Comparison of ENCODE assay signal across 31 cellular contexts in genomic region chr6:154582696-154583095, GRCh38.
"Had no signal": no experiment of that assay in that cellular context is flagged by ENCODE, and none has a peak within 500 bp of the region (broad histone marks: within the 10 kb centered on the region; RNA-seq: fewer than 3 reads in every experiment).

No MANE protein-coding gene starts in this region.

- H3K4me3 ChIP-seq: adrenal gland, body of pancreas, colonic mucosa, esophagus squamous epithelium had no signal

- H3K27ac Mint-ChIP-seq: activated CD8-positive, alpha-beta T cell treated with anti-CD3 and anti-CD28 coated beads for 36 hours; activated naive CD4-positive, alpha-beta T cell treated with anti-CD3 and anti-CD28 coated beads for 36 hours; activated naive CD4-positive, alpha-beta T cell treated with anti-CD3 and anti-CD28 coated beads, Interleukin-2, amount 50 U/mL, for 24 hours; activated naive CD8-positive, alpha-beta T cell treated with anti-CD3 and anti-CD28 coated beads for 36 hours; activated naive CD8-positive, alpha-beta T cell treated with anti-CD3 and anti-CD28 coated beads, Interleukin-2, amount 50 U/mL, for 24 hours; activated T-helper 1 cell treated with anti-CD3 and anti-CD28 coated beads, Interleukin-12 subunit alpha, Interleukin-12 subunit beta, Interleukin-2, Interleukin-4 antibody, amounts not matched to agents 30 ng/mL and 10 ng/mL and 1 ng/mL, durations not matched to agents 14 hours and 24 hours and 36 hours; activated T-helper 2 cell treated with anti-CD3 and anti-CD28 coated beads, Interferon-gamma antibody, Interleukin-2, Interleukin-4, amounts not matched to agents 10 μg/mL and 5 μg/mL and 100 μg/mL, durations not matched to agents 14 hours and 24 hours and 36 hours; WTC11 had no signal

- H3K4me3 Mint-ChIP-seq: activated CD8-positive, alpha-beta T cell treated with anti-CD3 and anti-CD28 coated beads for 36 hours; activated naive CD4-positive, alpha-beta T cell treated with anti-CD3 and anti-CD28 coated beads for 36 hours; activated naive CD4-positive, alpha-beta T cell treated with anti-CD3 and anti-CD28 coated beads, Interleukin-2, amount 50 U/mL, for 24 hours; activated naive CD8-positive, alpha-beta T cell treated with anti-CD3 and anti-CD28 coated beads for 36 hours; activated naive CD8-positive, alpha-beta T cell treated with anti-CD3 and anti-CD28 coated beads, Interleukin-2, amount 50 U/mL, for 24 hours; activated T-helper 1 cell treated with anti-CD3 and anti-CD28 coated beads, Interleukin-12 subunit alpha, Interleukin-12 subunit beta, Interleukin-2, Interleukin-4 antibody, amounts not matched to agents 30 ng/mL and 10 ng/mL and 1 ng/mL, durations not matched to agents 14 hours and 24 hours and 36 hours; WTC11 had no signal

- H3K9me3 ChIP-seq: body of pancreas, colonic mucosa, esophagus squamous epithelium had no signal

- FAIRE-seq: endometrium, endothelial cell of umbilical vein had no signal

- H3K36me3 ChIP-seq: adrenal gland, colonic mucosa, esophagus squamous epithelium had no signal

- H3K4me1 ChIP-seq: body of pancreas, colonic mucosa had no signal

- ATAC-seq: activated CD8-positive, alpha-beta T cell treated with anti-CD3 and anti-CD28 coated beads for 36 hours; activated naive CD8-positive, alpha-beta T cell treated with anti-CD3 and anti-CD28 coated beads, Interleukin-2, amount 50 U/mL, for 24 hours; body of pancreas; WTC11 had no signal

- H3K27me3 Mint-ChIP-seq: activated CD8-positive, alpha-beta T cell treated with anti-CD3 and anti-CD28 coated beads for 36 hours; activated naive CD4-positive, alpha-beta T cell treated with anti-CD3 and anti-CD28 coated beads, Interleukin-2, amount 50 U/mL, for 24 hours had no signal

- H3K36me3 Mint-ChIP-seq: activated naive CD4-positive, alpha-beta T cell treated with anti-CD3 and anti-CD28 coated beads, Interleukin-2, amount 50 U/mL, for 24 hours; activated naive CD8-positive, alpha-beta T cell treated with anti-CD3 and anti-CD28 coated beads for 36 hours had no signal

- H3K27me3 ChIP-seq: adrenal gland, body of pancreas, colonic mucosa, esophagus squamous epithelium had no signal

- H3K27ac ChIP-seq: adrenal gland, body of pancreas, colonic mucosa, epithelial cell of prostate, esophagus squamous epithelium, VCaP had no signal

- DNase-seq: activated CD4-positive, alpha-beta T cell treated with anti-CD3 and anti-CD28 coated beads for 1 hour; activated CD4-positive, alpha-beta T cell treated with anti-CD3 and anti-CD28 coated beads for 4 hours; activated CD4-positive, alpha-beta T cell treated with anti-CD3 and anti-CD28 coated beads, Interleukin-2, amount 50 U/mL, for 1 hour; activated CD4-positive, alpha-beta T cell treated with anti-CD3 and anti-CD28 coated beads, Interleukin-2, amount 50 U/mL, for 48 hours; activated CD8-positive, alpha-beta memory T cell treated with anti-CD3 and anti-CD28 coated beads for 24 hours; activated CD8-positive, alpha-beta T cell treated with anti-CD3 and anti-CD28 coated beads for 36 hours; activated effector memory CD4-positive, alpha-beta T cell treated with anti-CD3 and anti-CD28 coated beads, Interleukin-2, amount 50 U/mL, for 16 hours; activated naive CD4-positive, alpha-beta T cell treated with anti-CD3 and anti-CD28 coated beads for 36 hours; activated naive CD8-positive, alpha-beta T cell treated with anti-CD3 and anti-CD28 coated beads for 36 hours; activated naive CD8-positive, alpha-beta T cell treated with anti-CD3 and anti-CD28 coated beads, Interleukin-2, amount 50 U/mL, for 24 hours; activated T-cell treated with anti-CD3 and anti-CD28 coated beads, Interleukin-2, amount 50 U/mL, for 1 hour; activated T-cell treated with anti-CD3 and anti-CD28 coated beads, Interleukin-2, amount 50 U/mL, for 48 hours; adrenal gland; amygdala; aorta; body of pancreas; caudate nucleus; colonic mucosa; effector CD8-positive, alpha-beta T cell; esophagus squamous epithelium; foreskin melanocyte; head of caudate nucleus; T-helper 2 cell had no signal

- H3K4me1 Mint-ChIP-seq: activated naive CD8-positive, alpha-beta T cell treated with anti-CD3 and anti-CD28 coated beads for 36 hours had no signal
